Comparison of ENCODE assay signal across 20 cellular contexts in genomic region chr17:33118391-33118790, GRCh38.
A peak's percentile ranks its signal among the peaks of the same experiment; 100 is the strongest.
DNase-seq lines count a peak whose midpoint lies in the region; ATAC-seq lines count a peak whose summit lies in the region.
"Had no signal": no experiment of that assay in that cellular context is flagged by ENCODE, and none has a peak within 500 bp of the region (broad histone marks: within the 10 kb centered on the region; RNA-seq: fewer than 3 reads in every experiment).

No MANE protein-coding gene starts in this region.

- peak; percentile 42 for DNase-seq in activated effector memory CD4-positive, alpha-beta T cell treated with anti-CD3 and anti-CD28 coated beads, Interleukin-2, amount 50 U/mL, for 16 hours
- DNase-seq in activated effector memory CD4-positive, alpha-beta T cell treated with Interleukin-2 at 50 U/mL for 16 hours = no peak
- DNase-seq in posterior vena cava (ENCODE audit: low spot score) (peak; percentile 23), NCI-H82 (lab: John Stamatoyannopoulos, UW) (no peak)
- DNase-seq: 8988T; ACHN; BE2C; C1 segment of cervical spinal cord; CD4-positive, alpha-beta memory T cell; CD4-positive, CD25-positive, alpha-beta regulatory T cell; CD8-positive, alpha-beta memory T cell; COR-L47; DMS 273 treated with DMSO at 0.1 percent for 48 hours; DMS153; DMS53; DND-41; EL; GDM1 had no signal

- ATAC-seq in HG03095 (IDR thresholded peaks at IDR 0.05; ENCODE audit: unreplicated experiment) = no peak
- ATAC-seq: GM12878 had no signal

- intact Hi-C loops in posterior vena cava (cut with DNase I) = no loop called here

Comparison
In these comparisons a context has a peak if more than half of its experiments do, and no peak if none do; other contexts are left out.
1. DNase-seq: peak in activated effector memory CD4-positive, alpha-beta T cell treated with anti-CD3 and anti-CD28 coated beads, Interleukin-2, amount 50 U/mL, for 16 hours (single experiment) and posterior vena cava (single experiment); none in activated effector memory CD4-positive, alpha-beta T cell treated with Interleukin-2 at 50 U/mL for 16 hours (single experiment) and NCI-H82 (single experiment).